Comparison of ENCODE assay signal across 8 cellular contexts in the genomic region with DNA sequence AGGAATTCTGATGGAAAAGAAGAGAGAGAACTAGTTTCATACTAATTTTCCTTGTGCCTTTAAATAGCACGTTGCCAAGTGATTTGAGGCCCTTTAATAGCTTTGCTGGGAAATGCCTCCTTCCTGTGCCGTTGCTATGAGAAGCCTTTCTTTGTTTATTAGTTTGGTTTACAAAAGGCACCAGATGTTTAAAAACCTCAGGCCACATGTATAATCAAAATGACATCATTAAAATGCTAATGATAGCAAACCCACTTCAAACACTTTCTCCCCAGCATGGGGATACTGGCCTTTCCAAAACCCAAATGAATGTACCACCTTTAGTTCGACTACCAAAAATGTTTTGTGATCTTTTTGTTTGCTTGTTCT. TPM values are rescaled to one million over a fixed set of nuclear protein-coding genes. Genes with fewer than 3 reads are reported as not detected.
DNase-seq lines count a peak whose midpoint lies in the region; ATAC-seq and TF ChIP-seq lines count a peak whose summit lies in the region.

No MANE protein-coding gene starts in this region.

- H3K9ac ChIP-seq in BLaER1 treated with 17β-estradiol and CSF1 and Interleukin-3, amounts not matched to agents 10 nM and 100 nM, result no peak overlapping the region; a peak in 1 of 22 replicates

- peak; percentile 94 for DNase-seq in astrocyte of the spinal cord (ENCODE audit: low read depth, low spot score)
- peak; percentile 25 for DNase-seq in kidney epithelial cell (ENCODE audit: low read depth)
- DNase-seq in anterior cingulate cortex (lab: John Stamatoyannopoulos, UW), result no peak
- DNase-seq in effector CD4-positive, alpha-beta T cell, result no peak
- no peak for DNase-seq in cerebellum (ENCODE audit: low spot score)
- no peak for DNase-seq in NK-92 (lab: John Stamatoyannopoulos, UW; ENCODE audit: unreplicated experiment)

- TF ChIP-seq CTCF in astrocyte of the spinal cord (IDR thresholded peaks at IDR 0.05; ENCODE audit: low read depth, low read length) (no peak), kidney epithelial cell (IDR thresholded peaks at IDR 0.05; ENCODE audit: insufficient read depth, low read length, poor library complexity, severe bottlenecking) (no peak)

- H4K20me1 ChIP-seq in BLaER1 treated with 17β-estradiol and CSF1 and Interleukin-3, amounts not matched to agents 10 nM and 100 nM, result no peaks in the 10 kb centered on the region

- ATAC-seq in HG03280 (IDR thresholded peaks at IDR 0.05; ENCODE audit: unreplicated experiment), result peak; percentile 20

- H3K4me1 ChIP-seq in BLaER1 treated with 17β-estradiol and CSF1 and Interleukin-3, amounts not matched to agents 10 nM and 100 nM, result peaks cover 10 to 25% (median 21%) of the 10 kb centered on the region in 10 experiments

- H3K4me3 ChIP-seq in BLaER1 treated with 17β-estradiol and CSF1 and Interleukin-3, amounts not matched to agents 10 nM and 100 nM, result no peak overlapping the region
- H3K4me3 ChIP-seq in astrocyte of the spinal cord (ENCODE audit: low read depth, low read length), result no peak overlapping the region
- H3K4me3 ChIP-seq in kidney epithelial cell (ENCODE audit: low read depth, low read length), result no peak overlapping the region

- H3K9me3 ChIP-seq in BLaER1 treated with 17β-estradiol and CSF1 and Interleukin-3, amounts not matched to agents 10 nM and 100 nM (replicated peaks in 1 of 11), result no peaks in the 10 kb centered on the region

- H3K27ac ChIP-seq in BLaER1 treated with 17β-estradiol and CSF1 and Interleukin-3, amounts not matched to agents 10 nM and 100 nM, result peak overlapping the region in 6 of 11 experiments; percentile 13 to 48 (median 20); a peak in 6 of 22 replicates

- H3K36me3 ChIP-seq in BLaER1 treated with 17β-estradiol and CSF1 and Interleukin-3, amounts not matched to agents 10 nM and 100 nM, result no peaks in the 10 kb centered on the region
- H3K36me3 ChIP-seq in kidney epithelial cell (ENCODE audit: control insufficient read depth, insufficient read depth, low read length), result no peaks in the 10 kb centered on the region

- H3K27me3 ChIP-seq in BLaER1 treated with 17β-estradiol and CSF1 and Interleukin-3, amounts not matched to agents 10 nM and 100 nM, result no peaks in the 10 kb centered on the region
- no peaks in the 10 kb centered on the region for H3K27me3 ChIP-seq in kidney epithelial cell (ENCODE audit: control insufficient read depth, insufficient read depth, low read length)

- peak overlapping the region; percentile 5 to 80 (median 58); a peak in 18 of 22 replicates for H3K4me2 ChIP-seq in BLaER1 treated with 17β-estradiol and CSF1 and Interleukin-3, amounts not matched to agents 10 nM and 100 nM

- in situ Hi-C loops in astrocyte of the spinal cord (cut with HindIII; ENCODE audit: low sequenced_read_pairs), result no loop called here

RNA-seq across cellular contexts. Expression of a gene that starts 50.0 kb away (rescaled TPM):
- total RNA-seq in kidney epithelial cell, result 23.6 and 38.3 TPM in 2 replicates
- 47.4 TPM for total RNA-seq in cerebellum

Comparison
In these comparisons a context has a peak if more than half of its experiments do, and no peak if none do; other contexts are left out.
1. DNase-seq: peak in astrocyte of the spinal cord (single experiment) and kidney epithelial cell (single experiment); none in anterior cingulate cortex (0 of 58), effector CD4-positive, alpha-beta T cell (single experiment), cerebellum (single experiment) and NK-92 (single experiment).